12 cellular contexts compared by ENCODE assay signal in the genomic region with DNA sequence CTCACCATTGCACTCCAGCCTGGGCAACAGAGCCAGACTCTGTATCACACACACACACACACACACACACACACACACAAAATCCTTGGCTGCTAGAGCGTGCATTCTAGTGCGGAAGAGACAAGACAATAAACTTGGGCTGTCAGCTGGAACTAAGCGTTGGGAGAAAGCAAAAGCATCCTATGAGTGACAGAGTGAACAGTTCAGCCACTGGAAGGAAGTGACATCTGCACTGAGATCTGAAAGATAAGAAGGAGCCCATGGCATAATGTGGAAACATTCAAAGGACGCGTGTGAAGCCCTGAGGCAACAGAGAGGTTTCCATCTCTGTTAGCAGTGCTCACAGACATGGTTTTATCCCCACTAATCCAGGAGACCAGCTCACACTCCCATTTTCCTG. TPM values are rescaled to one million over a fixed set of nuclear protein-coding genes. Genes with fewer than 3 reads are reported as not detected.
A peak's percentile ranks its signal among the peaks of the same experiment; 100 is the strongest.
DNase-seq lines count a peak whose midpoint lies in the region; ATAC-seq and TF ChIP-seq lines count a peak whose summit lies in the region.
"Had no signal": no experiment of that assay in that cellular context is flagged by ENCODE, and none has a peak within 500 bp of the region (broad histone marks: within the 10 kb centered on the region; RNA-seq: fewer than 3 reads in every experiment).

No MANE protein-coding gene starts in this region.

- H3K4me3 ChIP-seq in lower leg skin (ENCODE audit: low read depth, poor library complexity, severe bottlenecking): no peak overlapping the region
- H3K4me3 ChIP-seq: heart left ventricle had no signal

- TF ChIP-seq CTCF in lower leg skin (IDR thresholded peaks at IDR 0.05): no peak

- peak; percentile 21 for DNase-seq in stimulated activated CD4-positive, alpha-beta T cell treated with anti-CD3 and anti-CD28 coated beads, Interleukin-4, amount 100 ng/mL, for 24 hours
- DNase-seq in stimulated activated CD4-positive, alpha-beta T cell treated with anti-CD3 and anti-CD28 coated beads, Interleukin-15, amount 100 ng/mL, for 24 hours: no peak
- DNase-seq in NCI-H69 (lab: John Stamatoyannopoulos, UW) (peak; percentile 20), lower leg skin (ENCODE audit: low spot score in 2 of 2) (no peak)
- no peak for DNase-seq in stimulated activated effector memory CD8-positive, alpha-beta T cell treated with anti-CD3 and anti-CD28 coated beads, Interleukin-12 subunit alpha, Interleukin-12 subunit beta, amount 100 ng/mL, for 72 hours (ENCODE audit: low spot score in 2 of 2)
- DNase-seq: Calu3, HCEC 1CT, heart left ventricle, NCI-H2227 treated with DMSO at 0.1 percent for 48 hours had no signal

- H3K9me3 Mint-ChIP-seq in activated naive CD4-positive, alpha-beta T cell treated with anti-CD3 and anti-CD28 coated beads, Interleukin-2, amount 50 U/mL, for 24 hours: no peaks in the 10 kb centered on the region
- H3K9me3 Mint-ChIP-seq in stimulated activated effector memory CD8-positive, alpha-beta T cell treated with anti-CD3 and anti-CD28 coated beads, Interleukin-12 subunit alpha, Interleukin-12 subunit beta, amount 100 ng/mL, for 72 hours: no peaks in the 10 kb centered on the region

- 64 to 68% methylated on average over 5 of the region's 5 CpGs for WGBS in lower leg skin, 2 donors

- H3K27ac Mint-ChIP-seq in activated naive CD4-positive, alpha-beta T cell treated with anti-CD3 and anti-CD28 coated beads, Interleukin-2, amount 50 U/mL, for 24 hours: peak overlapping the region; percentile 2
- H3K27ac Mint-ChIP-seq in stimulated activated effector memory CD8-positive, alpha-beta T cell treated with anti-CD3 and anti-CD28 coated beads, Interleukin-12 subunit alpha, Interleukin-12 subunit beta, amount 100 ng/mL, for 72 hours: peak overlapping the region; percentile 58

- TF ChIP-seq POLR2A in lower leg skin (IDR thresholded peaks at IDR 0.05): no peak

- no peak for ATAC-seq in stimulated activated effector memory CD8-positive, alpha-beta T cell treated with anti-CD3 and anti-CD28 coated beads, Interleukin-12 subunit alpha, Interleukin-12 subunit beta, amount 100 ng/mL, for 72 hours
- ATAC-seq in HG02610 (IDR thresholded peaks at IDR 0.05; ENCODE audit: unreplicated experiment) (no peak), HG02678 (IDR thresholded peaks at IDR 0.05; ENCODE audit: unreplicated experiment) (no peak)
- ATAC-seq: heart left ventricle had no signal

- H3K36me3 Mint-ChIP-seq in activated naive CD4-positive, alpha-beta T cell treated with anti-CD3 and anti-CD28 coated beads, Interleukin-2, amount 50 U/mL, for 24 hours: no peaks in the 10 kb centered on the region
- H3K36me3 Mint-ChIP-seq in stimulated activated effector memory CD8-positive, alpha-beta T cell treated with anti-CD3 and anti-CD28 coated beads, Interleukin-12 subunit alpha, Interleukin-12 subunit beta, amount 100 ng/mL, for 72 hours: peaks cover 18% of the 10 kb centered on the region

- H3K4me3 Mint-ChIP-seq in activated naive CD4-positive, alpha-beta T cell treated with anti-CD3 and anti-CD28 coated beads, Interleukin-2, amount 50 U/mL, for 24 hours: no peak overlapping the region
- H3K4me3 Mint-ChIP-seq in stimulated activated effector memory CD8-positive, alpha-beta T cell treated with anti-CD3 and anti-CD28 coated beads, Interleukin-12 subunit alpha, Interleukin-12 subunit beta, amount 100 ng/mL, for 72 hours: no peak overlapping the region

- peaks cover 21% of the 10 kb centered on the region for H3K4me1 Mint-ChIP-seq in activated naive CD4-positive, alpha-beta T cell treated with anti-CD3 and anti-CD28 coated beads, Interleukin-2, amount 50 U/mL, for 24 hours
- peaks cover 21% of the 10 kb centered on the region for H3K4me1 Mint-ChIP-seq in stimulated activated effector memory CD8-positive, alpha-beta T cell treated with anti-CD3 and anti-CD28 coated beads, Interleukin-12 subunit alpha, Interleukin-12 subunit beta, amount 100 ng/mL, for 72 hours

- H3K27me3 Mint-ChIP-seq in activated naive CD4-positive, alpha-beta T cell treated with anti-CD3 and anti-CD28 coated beads, Interleukin-2, amount 50 U/mL, for 24 hours: no peaks in the 10 kb centered on the region

- intact Hi-C loops in lower leg skin (cut with DNase I; ENCODE audit: low total_unique reads): no loop called here

RNA-seq across cellular contexts. Expression of gene SLC1A5, which starts 3.5 kb away (rescaled TPM):
- total RNA-seq in lower leg skin: 100 to 1,000 TPM in 3 of 4 donors, 10 to 100 TPM in 1; 59.3 to 181 (median 137) TPM

RNA-seq across cellular contexts. Expression of gene STRN4, which starts 45.7 kb away (rescaled TPM):
- 10 to 100 TPM; 81.5 to 97.6 (median 93.5) TPM for total RNA-seq in lower leg skin

RNA-seq across cellular contexts. Expression of gene FKRP, which starts 46.1 kb away (rescaled TPM):
- total RNA-seq in lower leg skin: 10 to 100 TPM in 3 of 4 donors, 1 to 10 TPM in 1; 9.4 to 16.1 (median 12.8) TPM

RNA-seq across cellular contexts. Expression of gene AP2S1, which starts 58.7 kb away (rescaled TPM):
- 100 to 1,000 TPM in 3 of 4 donors, 10 to 100 TPM in 1; 88.9 to 132 (median 114) TPM for total RNA-seq in lower leg skin

Comparison
In these comparisons a context has a peak if more than half of its experiments do, and no peak if none do; other contexts are left out.
1. DNase-seq: peak in stimulated activated CD4-positive, alpha-beta T cell treated with anti-CD3 and anti-CD28 coated beads, Interleukin-4, amount 100 ng/mL, for 24 hours (single experiment) and NCI-H69 (single experiment); none in stimulated activated CD4-positive, alpha-beta T cell treated with anti-CD3 and anti-CD28 coated beads, Interleukin-15, amount 100 ng/mL, for 24 hours (single experiment), stimulated activated effector memory CD8-positive, alpha-beta T cell treated with anti-CD3 and anti-CD28 coated beads, Interleukin-12 subunit alpha, Interleukin-12 subunit beta, amount 100 ng/mL, for 72 hours (0 of 2) and lower leg skin (0 of 2).